Comparison of ENCODE assay signal across 8 cellular contexts in genomic region chr1:193060938-193061337, GRCh38. TPM values are rescaled to one million over a fixed set of nuclear protein-coding genes. Genes with fewer than 3 reads are reported as not detected.
DNase-seq lines count a peak whose midpoint lies in the region; ATAC-seq and TF ChIP-seq lines count a peak whose summit lies in the region.

No MANE protein-coding gene starts in this region.

- H3K9me3 Mint-ChIP-seq in activated CD8-positive, alpha-beta memory T cell treated with anti-CD3 and anti-CD28 coated beads, Interleukin-2, amount 10 ng/mL, durations not matched to agents 7 days and 5 days (ENCODE audit: low read depth): peaks cover 2% of the 10 kb centered on the region

- H3K27me3 Mint-ChIP-seq in activated CD8-positive, alpha-beta memory T cell treated with anti-CD3 and anti-CD28 coated beads, Interleukin-2, amount 10 ng/mL, durations not matched to agents 7 days and 5 days: no peaks in the 10 kb centered on the region

- H3K36me3 ChIP-seq in OCI-LY3 (replicated peaks; ENCODE audit: low read depth, low read length) (peaks cover 17% of the 10 kb centered on the region), trophoblast cell (ENCODE audit: control insufficient read depth in 1 of 2, insufficient read depth in 2 of 2, low read length in 2 of 2) (no peaks in the 10 kb centered on the region)
- no peaks in the 10 kb centered on the region for H3K36me3 ChIP-seq in effector memory CD4-positive, alpha-beta T cell (ENCODE audit: control insufficient read depth, insufficient read depth, low read length)

- no peak overlapping the region for H2BK120ac ChIP-seq in trophoblast cell (ENCODE audit: insufficient read depth, low read length, poor library complexity)

- WGBS in trophoblast cell (ENCODE audit: extremely low coverage, insufficient coverage, insufficient read length): no CpG with 5 or more reads among the region's 2 CpGs

- H3K4ac ChIP-seq in trophoblast cell (ENCODE audit: low read depth, low read length): peak overlapping the region; percentile 27

- H3K23ac ChIP-seq in trophoblast cell (ENCODE audit: low read length): no peak overlapping the region

- H3K4me1 ChIP-seq in OCI-LY3 (ENCODE audit: low read length) (peaks cover 39% of the 10 kb centered on the region), trophoblast cell (ENCODE audit: control insufficient read depth in 1 of 2, insufficient read depth in 2 of 2, low read length in 2 of 2) (peaks cover 0 to 1% of the 10 kb centered on the region in 2 experiments)
- H3K4me1 ChIP-seq in effector memory CD4-positive, alpha-beta T cell (ENCODE audit: control insufficient read depth, insufficient read depth, low read length, poor library complexity, severe bottlenecking): peaks cover 6% of the 10 kb centered on the region

- CTCF ChIA-PET in activated CD8-positive, alpha-beta memory T cell treated with anti-CD3 and anti-CD28 coated beads, Interleukin-2, amount 10 ng/mL, durations not matched to agents 7 days and 5 days (lab: Charles Lee): interaction anchor here (1.2 kb wide), 1 partner anchor 254 kb away, joined by 4 read pairs; no protein-coding TSS in a partner anchor

- peak overlapping the region; percentile 91 for H3K4me3 Mint-ChIP-seq in activated CD8-positive, alpha-beta memory T cell treated with anti-CD3 and anti-CD28 coated beads, Interleukin-2, amount 10 ng/mL, durations not matched to agents 7 days and 5 days

- peaks cover 26% of the 10 kb centered on the region for H4K20me1 ChIP-seq in OCI-LY3 (ENCODE audit: insufficient read depth, low read length)

- peaks cover 55% of the 10 kb centered on the region for H3K4me1 Mint-ChIP-seq in activated CD8-positive, alpha-beta memory T cell treated with anti-CD3 and anti-CD28 coated beads, Interleukin-2, amount 10 ng/mL, durations not matched to agents 7 days and 5 days

- H2AFZ ChIP-seq in OCI-LY3 (ENCODE audit: low read depth, low read length) (no peak overlapping the region), trophoblast cell (ENCODE audit: insufficient read depth, low read length, poor library complexity) (no peak overlapping the region)

- H4K8ac ChIP-seq in trophoblast cell (ENCODE audit: low read depth, low read length): no peak overlapping the region

- peaks cover 24% of the 10 kb centered on the region for H3K36me3 Mint-ChIP-seq in activated CD8-positive, alpha-beta memory T cell treated with anti-CD3 and anti-CD28 coated beads, Interleukin-2, amount 10 ng/mL, durations not matched to agents 7 days and 5 days

- H3K79me2 ChIP-seq in OCI-LY3 (ENCODE audit: low read length) (peaks cover 99% of the 10 kb centered on the region), trophoblast cell (ENCODE audit: control insufficient read depth, insufficient read depth, low read length, poor library complexity) (peaks cover 12% of the 10 kb centered on the region)

- no peaks in the 10 kb centered on the region for H3K27me3 ChIP-seq in OCI-LY3 (ENCODE audit: low read depth, low read length)
- no peaks in the 10 kb centered on the region for H3K27me3 ChIP-seq in effector memory CD4-positive, alpha-beta T cell (replicated peaks; ENCODE audit: control insufficient read depth, insufficient read depth, low read length, poor library complexity, severe bottlenecking)
- no peaks in the 10 kb centered on the region for H3K27me3 ChIP-seq in trophoblast cell (ENCODE audit: insufficient read depth, low read length)

- H2BK5ac ChIP-seq in trophoblast cell (ENCODE audit: low read depth, low read length, poor library complexity): no peak overlapping the region

- no peak for TF ChIP-seq CTCF in OCI-LY3 (IDR thresholded peaks at IDR 0.05; ENCODE audit: low read depth, low read length)

- H3K18ac ChIP-seq in trophoblast cell (ENCODE audit: low read length): no peak overlapping the region

- H3K27ac Mint-ChIP-seq in activated CD8-positive, alpha-beta memory T cell treated with anti-CD3 and anti-CD28 coated beads, Interleukin-2, amount 10 ng/mL, durations not matched to agents 7 days and 5 days: peak overlapping the region; percentile 81

- H2AK5ac ChIP-seq in trophoblast cell (ENCODE audit: low read length): no peak overlapping the region

- H3K14ac ChIP-seq in trophoblast cell (ENCODE audit: low read length): no peak overlapping the region

- peak; percentile 43 for DNase-seq in activated CD8-positive, alpha-beta memory T cell treated with anti-CD3 and anti-CD28 coated beads, Interleukin-2, amount 10 ng/mL, durations not matched to agents 7 days and 5 days
- no peak for DNase-seq in activated CD8-positive, alpha-beta memory T cell treated with anti-CD3 and anti-CD28 coated beads, Interleukin-2, amount 50 U/mL, for 4 hours
- DNase-seq in effector memory CD4-positive, alpha-beta T cell: no peak
- DNase-seq in trophoblast cell (no peak), LoVo (ENCODE audit: low spot score) (no peak)

- H4K91ac ChIP-seq in trophoblast cell (ENCODE audit: low read depth, low read length): no peak overlapping the region

- no peaks in the 10 kb centered on the region for H3K9me3 ChIP-seq in OCI-LY3 (ENCODE audit: insufficient read depth, low read length)
- H3K9me3 ChIP-seq in effector memory CD4-positive, alpha-beta T cell (ENCODE audit: control insufficient read depth, low read length): no peaks in the 10 kb centered on the region
- no peaks in the 10 kb centered on the region for H3K9me3 ChIP-seq in trophoblast cell (ENCODE audit: insufficient read depth, low read depth, low read length)

- peak overlapping the region; percentile 90 for H3K4me2 ChIP-seq in OCI-LY3 (ENCODE audit: low read length)
- peak overlapping the region; percentile 70 for H3K4me2 ChIP-seq in trophoblast cell (ENCODE audit: low read length)

- H3K9ac ChIP-seq in OCI-LY3 (ENCODE audit: low read length): peak overlapping the region; percentile 96
- H3K9ac ChIP-seq in trophoblast cell (ENCODE audit: low read length): peak overlapping the region; percentile 70

- ATAC-seq in activated CD8-positive, alpha-beta memory T cell treated with anti-CD3 and anti-CD28 coated beads, Interleukin-2, amount 10 ng/mL, durations not matched to agents 7 days and 5 days: no peak
- no peak for ATAC-seq in HG02610 (IDR thresholded peaks at IDR 0.05; ENCODE audit: unreplicated experiment)
- ATAC-seq in HG02763 (IDR thresholded peaks at IDR 0.05; ENCODE audit: unreplicated experiment): no peak

- H4K12ac ChIP-seq in trophoblast cell (ENCODE audit: low read depth, low read length): no peak overlapping the region

- peaks cover 9% of the 10 kb centered on the region for H3K79me1 ChIP-seq in trophoblast cell (ENCODE audit: low read length)

- H3K27ac ChIP-seq in OCI-LY3 (ENCODE audit: low read length): no peak overlapping the region
- H3K27ac ChIP-seq in effector memory CD4-positive, alpha-beta T cell (ENCODE audit: insufficient read depth, low read length, poor library complexity, severe bottlenecking): no peak overlapping the region
- no peak overlapping the region for H3K27ac ChIP-seq in trophoblast cell (ENCODE audit: low read depth, low read length)

- H3K4me3 ChIP-seq in OCI-LY3 (ENCODE audit: low read length) (peak overlapping the region; percentile 87), trophoblast cell (ENCODE audit: low read depth, low read length) (no peak overlapping the region)
- peak overlapping the region; percentile 86 for H3K4me3 ChIP-seq in effector memory CD4-positive, alpha-beta T cell (ENCODE audit: insufficient read depth, low read depth, low read length, poor library complexity, severe bottlenecking)

- H2BK12ac ChIP-seq in trophoblast cell (ENCODE audit: low read length): no peak overlapping the region

RNA-seq across cellular contexts. Expression of gene RO60, which starts 1.5 kb away (rescaled TPM):
- 10 to 100 TPM; 59.0 to 59.3 TPM for total RNA-seq in activated CD8-positive, alpha-beta memory T cell treated with anti-CD3 and anti-CD28 coated beads, Interleukin-2, amount 10 ng/mL, durations not matched to agents 7 days and 5 days
- polyA plus RNA-seq in trophoblast cell (2013): 21.3 TPM in 2 replicates

RNA-seq across cellular contexts. Expression of gene UCHL5, which starts 1.8 kb away (rescaled TPM):
- total RNA-seq in activated CD8-positive, alpha-beta memory T cell treated with anti-CD3 and anti-CD28 coated beads, Interleukin-2, amount 10 ng/mL, durations not matched to agents 7 days and 5 days: 10 to 100 TPM; 50.8 to 68.5 TPM
- polyA plus RNA-seq in trophoblast cell (2013): 20.5 and 21.4 TPM in 2 replicates

RNA-seq across cellular contexts. Expression of gene GLRX2, which starts 44.3 kb away (rescaled TPM):
- 10 to 100 TPM; 22.3 to 37.6 TPM for total RNA-seq in activated CD8-positive, alpha-beta memory T cell treated with anti-CD3 and anti-CD28 coated beads, Interleukin-2, amount 10 ng/mL, durations not matched to agents 7 days and 5 days
- 16.4 and 18.4 TPM in 2 replicates for polyA plus RNA-seq in trophoblast cell (2013)
